In the genomic region with DNA sequence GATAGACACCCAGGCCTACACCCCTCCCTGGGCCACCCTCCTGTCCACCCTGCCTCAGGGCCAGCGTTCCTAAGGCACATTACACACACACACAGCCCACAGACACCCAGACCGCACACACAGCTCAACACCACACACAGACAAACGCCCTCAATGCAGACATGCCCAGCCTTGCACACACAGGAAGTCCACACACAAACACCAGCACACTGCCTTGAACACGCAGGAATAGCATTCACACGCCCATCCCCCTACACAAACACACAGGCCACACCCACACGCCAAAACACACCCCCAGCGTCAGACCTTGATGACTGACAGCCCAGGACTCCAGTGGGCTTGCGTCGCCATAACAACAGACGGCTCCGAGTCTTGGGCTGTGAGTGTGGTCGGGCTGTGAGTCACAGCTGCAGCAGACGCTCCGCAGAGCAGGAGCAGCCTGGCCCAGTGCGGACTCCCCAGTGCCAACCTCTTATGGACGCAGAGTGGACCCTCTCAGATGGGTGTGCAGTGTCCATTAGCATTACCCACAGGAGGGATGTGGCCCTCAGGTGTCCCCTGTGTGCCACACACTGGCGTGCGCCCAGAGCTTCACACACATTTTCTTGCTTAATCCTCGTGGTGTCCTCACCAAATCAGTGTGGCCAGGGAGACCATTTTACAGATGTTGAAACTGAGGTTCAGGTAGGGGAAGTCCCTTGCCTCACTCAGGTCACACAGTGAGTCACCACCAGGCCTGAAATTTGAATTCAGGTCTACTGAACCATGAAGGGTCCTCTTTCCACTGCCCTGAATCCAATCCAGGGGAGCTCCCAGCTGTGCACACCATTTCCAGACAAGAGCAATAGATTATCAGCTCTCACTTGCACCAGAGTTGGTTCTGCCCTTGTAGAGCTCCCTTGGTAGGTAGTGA, we compare ENCODE assay signal across 8 cellular contexts. TPM values are rescaled to one million over a fixed set of nuclear protein-coding genes. Genes with fewer than 3 reads are reported as not detected.
DNase-seq lines count a peak whose midpoint lies in the region; ATAC-seq, FAIRE-seq and TF ChIP-seq lines count a peak whose summit lies in the region.

No MANE protein-coding gene starts in this region.

- no peaks in the 10 kb centered on the region for H4K20me1 ChIP-seq in keratinocyte (ENCODE audit: control insufficient read depth, extremely low read depth, insufficient read depth, low read length)

- no peaks in the 10 kb centered on the region for H3K9me3 ChIP-seq in T-helper 17 cell (ENCODE audit: control insufficient read depth, low read length, poor library complexity, severe bottlenecking)
- peaks cover 4% of the 10 kb centered on the region for H3K9me3 ChIP-seq in keratinocyte (ENCODE audit: control insufficient read depth, low read depth, low read length)

- no peaks in the 10 kb centered on the region for H3K27me3 ChIP-seq in keratinocyte (ENCODE audit: control insufficient read depth, extremely low read depth, insufficient read depth, low read length)

- peak overlapping the region; percentile 4 for H3K9ac ChIP-seq in keratinocyte (ENCODE audit: control insufficient read depth, extremely low read depth, insufficient read depth, low read length)

- no peaks in the 10 kb centered on the region for H3K27me3 Mint-ChIP-seq in T-helper 17 cell

- H3K36me3 Mint-ChIP-seq in T-helper 17 cell (ENCODE audit: low read depth): no peaks in the 10 kb centered on the region

- H3K4me1 ChIP-seq in keratinocyte (ENCODE audit: control insufficient read depth, extremely low read depth, insufficient read depth, low read length): peaks cover 37% of the 10 kb centered on the region

- TF ChIP-seq CTCF in D721Med (IDR thresholded peaks at IDR 0.05; ENCODE audit: insufficient read depth, missing control alignments) (no peak), keratinocyte (optimal IDR thresholded peaks at IDR 0.05 in 1 of 3, IDR thresholded peaks at IDR 0.05 in 1 of 3, conservative IDR thresholded peaks at IDR 0.05 in 1 of 3; ENCODE audit: extremely low read depth in 1 of 3, insufficient read depth in 2 of 3, low read length in 3 of 3) (no peak)

- peaks cover 2% of the 10 kb centered on the region for H3K9me1 ChIP-seq in keratinocyte (ENCODE audit: control insufficient read depth, extremely low read depth, insufficient read depth, low read length)

- no peak for FAIRE-seq in D721Med (lab: Jason Lieb, UNC)
- FAIRE-seq in keratinocyte (lab: Jason Lieb, UNC): peak; percentile 85

- peak overlapping the region; percentile 42 for H3K4me2 ChIP-seq in keratinocyte (ENCODE audit: control insufficient read depth, extremely low read depth, insufficient read depth, low read depth, low read length)

- peaks cover 16% of the 10 kb centered on the region for H3K4me1 Mint-ChIP-seq in T-helper 17 cell

- dilution Hi-C loops in keratinocyte (cut with MboI; ENCODE audit: extremely low pct_ligation_motif_present, low sequenced_read_pairs): no loop called here

- no peaks in the 10 kb centered on the region for H3K79me2 ChIP-seq in keratinocyte (ENCODE audit: control insufficient read depth, insufficient read depth, low read length)

- H3K36me3 ChIP-seq in keratinocyte (ENCODE audit: control insufficient read depth in 2 of 2, extremely low read depth in 1 of 2, insufficient read depth in 2 of 2, low read length in 2 of 2): no peaks in the 10 kb centered on the region

- DNase-seq in D721Med (ENCODE audit: insufficient read length, low spot score) (peak; percentile 85), HuH-7 (ENCODE audit: low spot score) (peak; percentile 46), T-helper 17 cell (peak; percentile 35 to 57 (median 49)), amniotic stem cell (lab: John Stamatoyannopoulos, UW) (peak; percentile 89), keratinocyte (ENCODE audit: low read depth, low spot score) (peak; percentile 93), NCI-H510A (lab: John Stamatoyannopoulos, UW) (no peak)
- peak; percentile 36 to 53 (median 50) for DNase-seq in stimulated activated CD4-positive, alpha-beta T cell treated with anti-CD3 and anti-CD28 coated beads, TNF-alpha, amount 100 ng/mL, for 1 hour (ENCODE audit: low read depth in 3 of 3, low spot score in 1 of 3)

- ATAC-seq in GM21423 (IDR thresholded peaks at IDR 0.05; ENCODE audit: unreplicated experiment) (peak; percentile 77), T-helper 17 cell (peak; percentile 97)

- H3K4me3 Mint-ChIP-seq in T-helper 17 cell: peak overlapping the region; percentile 46

- peak overlapping the region; percentile 64 for H3K27ac Mint-ChIP-seq in T-helper 17 cell

- H2AFZ ChIP-seq in keratinocyte (ENCODE audit: control insufficient read depth, low read length): peak overlapping the region; percentile 44

- H3K27ac ChIP-seq in keratinocyte (ENCODE audit: control insufficient read depth, insufficient read depth, low read length): peak overlapping the region; percentile 8

- H3K4me3 ChIP-seq in keratinocyte (ENCODE audit: control insufficient read depth in 2 of 3, extremely low read depth in 1 of 3, insufficient read depth in 2 of 3, low read depth in 1 of 3, low read length in 3 of 3): peak overlapping the region in 1 of 3 experiments; percentile 4

RNA-seq across cellular contexts. Expression of a gene that starts 17.8 kb away (rescaled TPM):
- total RNA-seq in T-helper 17 cell: 10 to 100 TPM; 18.4 to 18.6 TPM
- 2.6 to 3.8 TPM (median 3.2 TPM) in 3 replicates for polyA plus RNA-seq in keratinocyte
- 4.4 TPM for polyA plus RNA-seq in keratinocyte (2011; ENCODE audit: low read depth)
- polyA plus RNA-seq in keratinocyte (2011; cell fraction: cytosol; rRNA removed): 1.5 and 4.3 TPM in 2 replicates
- 12.7 and 22.4 TPM in 2 replicates for polyA plus RNA-seq in keratinocyte (2011; cell fraction: nucleus; rRNA removed)
- polyA plus RNA-seq in keratinocyte (2012; ENCODE audit: low replicate concordance): 7.9 and 17.1 TPM in 2 replicates
- polyA minus RNA-seq in keratinocyte: 7.0 to 17.7 TPM (median 7.2 TPM) in 3 replicates
- 12.1 TPM for polyA minus RNA-seq in keratinocyte (2011; cell fraction: cytosol; rRNA and poly(A)+ RNA removed)
- 16.7 and 20.6 TPM in 2 replicates for polyA minus RNA-seq in keratinocyte (2011; cell fraction: nucleus; rRNA and poly(A)+ RNA removed)
